ENCODE assay signal across 11 cellular contexts in genomic region chr5:154287136-154287535, GRCh38.
DNase-seq lines count a peak whose midpoint lies in the region; ATAC-seq and TF ChIP-seq lines count a peak whose summit lies in the region.
"Had no signal": no experiment of that assay in that cellular context is flagged by ENCODE, and none has a peak within 500 bp of the region (broad histone marks: within the 10 kb centered on the region; RNA-seq: fewer than 3 reads in every experiment).

No MANE protein-coding gene starts in this region.

- H3K9me3 ChIP-seq in H9 (ENCODE audit: control insufficient read depth, low read depth, low read length) (no peaks in the 10 kb centered on the region), body of pancreas (no peaks in the 10 kb centered on the region), gastrocnemius medialis (no peaks in the 10 kb centered on the region)

- H4K20me1 ChIP-seq in H9 (ENCODE audit: control insufficient read depth, insufficient read depth, insufficient read length), result no peaks in the 10 kb centered on the region

- no peak overlapping the region for H4K8ac ChIP-seq in H9 (replicated peaks; ENCODE audit: insufficient read length, low read depth, low read length)

- ATAC-seq in body of pancreas (peak; percentile 65), gastrocnemius medialis (peak in 1 of 2 donors; percentile 39)

- DNase-seq in H9 (peak; percentile 48), body of pancreas (peak in 3 of 4 donors; percentile 11 to 54 (median 37)), iPS DF 19.7 (ENCODE audit: low read depth, low spot score) (peak; percentile 48), gastrocnemius medialis (no peak), COLO829 (ENCODE audit: low spot score) (no peak), foreskin melanocyte (no peak), posterior cingulate gyrus (no peak)
- DNase-seq in central memory CD4-positive, alpha-beta T cell, result no peak
- DNase-seq: activated T-cell treated with anti-CD3 and anti-CD28 coated beads, Interleukin-2, amount 50 U/mL, for 1 hour; NCI-H69 had no signal

- no peak overlapping the region for H2AK5ac ChIP-seq in H9 (ENCODE audit: insufficient read length, low read length)

- H3K4me1 ChIP-seq in H9 (ENCODE audit: insufficient read depth, low read length) (peaks cover 5% of the 10 kb centered on the region; the same call in 1 of the 2 replicates), body of pancreas (peaks cover 33% of the 10 kb centered on the region), gastrocnemius medialis (peaks cover 0 to 24% of the 10 kb centered on the region in 2 donors)

- no peak overlapping the region for H3K4me2 ChIP-seq in H9 (ENCODE audit: insufficient read depth, insufficient read length, low read length)

- H2AFZ ChIP-seq in H9 (ENCODE audit: low read length), result no peak overlapping the region

- H3K4me3 ChIP-seq in body of pancreas (no peak overlapping the region), gastrocnemius medialis (no peak overlapping the region)

- H4K5ac ChIP-seq in H9 (ENCODE audit: insufficient read length, low read depth, low read length), result no peak overlapping the region

- H3K27ac Mint-ChIP-seq in H9, result peak overlapping the region in 1 of 3 experiments; percentile 87; a peak in 2 of 7 replicates
- H3K27ac Mint-ChIP-seq: stimulated activated effector memory CD8-positive, alpha-beta T cell treated with anti-CD3 and anti-CD28 coated beads, Interleukin-12 subunit alpha, Interleukin-12 subunit beta, amount 100 ng/mL, for 72 hours had no signal

- H3K79me2 ChIP-seq in H9 (ENCODE audit: insufficient read depth, low read length), result no peaks in the 10 kb centered on the region

- no peaks in the 10 kb centered on the region for H3K79me1 ChIP-seq in H9 (ENCODE audit: insufficient read depth, low read depth, low read length, poor library complexity, severe bottlenecking)

- no peak overlapping the region for H2BK120ac ChIP-seq in H9 (ENCODE audit: low read depth, low read length, poor library complexity, severe bottlenecking)

- no peak overlapping the region for H2BK20ac ChIP-seq in H9 (ENCODE audit: low read depth, low read length, poor library complexity, severe bottlenecking)

- TF ChIP-seq CTCF in H9 (conservative IDR thresholded peaks at IDR 0.05), result no peak
- no peak for TF ChIP-seq CTCF in body of pancreas (IDR thresholded peaks at IDR 0.05)
- TF ChIP-seq CTCF in gastrocnemius medialis (IDR thresholded peaks at IDR 0.05 in 4 of 5, conservative IDR thresholded peaks at IDR 0.05 in 1 of 5), result no peak

- H4K91ac ChIP-seq in H9 (ENCODE audit: insufficient read length, low read depth, low read length), result no peak overlapping the region

- H3K14ac ChIP-seq in H9 (ENCODE audit: insufficient read depth, low read length), result no peak overlapping the region

- no peak overlapping the region for H3K27ac ChIP-seq in H9 (ENCODE audit: insufficient read length, low read depth, low read length)
- H3K27ac ChIP-seq in body of pancreas, result peak overlapping the region in 1 of 4 donors; percentile 48
- peak overlapping the region in 3 of 4 donors; percentile 27 to 42 (median 38) for H3K27ac ChIP-seq in gastrocnemius medialis

- no peaks in the 10 kb centered on the region for H3K36me3 ChIP-seq in body of pancreas (replicated peaks in 1 of 2; ENCODE audit: insufficient read depth in 1 of 2, low read depth in 2 of 2)
- no peaks in the 10 kb centered on the region for H3K36me3 ChIP-seq in gastrocnemius medialis

- no peak overlapping the region for H3K56ac ChIP-seq in H9 (ENCODE audit: insufficient read length, low read depth, low read length)

- H3K4me3 Mint-ChIP-seq in H9, result no peak overlapping the region
- H3K4me3 Mint-ChIP-seq: stimulated activated effector memory CD8-positive, alpha-beta T cell treated with anti-CD3 and anti-CD28 coated beads, Interleukin-12 subunit alpha, Interleukin-12 subunit beta, amount 100 ng/mL, for 72 hours had no signal

- no peak overlapping the region for H3T11ph ChIP-seq in H9 (ENCODE audit: low read length)

- peaks cover 35 to 37% of the 10 kb centered on the region in 2 experiments for H3K4me1 Mint-ChIP-seq in H9

- no peak overlapping the region for H3K4ac ChIP-seq in H9 (ENCODE audit: low read depth, low read length)

- intact Hi-C loops in body of pancreas (cut with DNase I), result no loop called here
- intact Hi-C loops in gastrocnemius medialis (cut with DNase I; ENCODE audit: low total_unique reads), result no loop called here
- intact Hi-C loops in posterior cingulate gyrus (cut with DNase I), result no loop called here

- no peak overlapping the region for H2BK15ac ChIP-seq in H9 (ENCODE audit: low read depth, low read length)

- WGBS in H9 (ENCODE audit: extremely low coverage, insufficient read length, low lambda C conversion rate), result no CpG with 5 or more reads among the region's 5 CpGs
- WGBS in body of pancreas, 2 donors, result 47 to 52% methylated on average over 5 of the region's 5 CpGs

- no peak overlapping the region for H3K23ac ChIP-seq in H9 (ENCODE audit: insufficient read length, low read depth, low read length)

- in situ Hi-C loops in gastrocnemius medialis (cut with MboI; ENCODE audit: low sequenced_read_pairs in 4 of 4), result no loop called here

- no peak overlapping the region for H2BK5ac ChIP-seq in H9 (ENCODE audit: insufficient read length, low read length)

- H2BK12ac ChIP-seq in H9 (ENCODE audit: insufficient read length, low read depth, low read length), result no peak overlapping the region

- H3K18ac ChIP-seq in H9 (ENCODE audit: insufficient read length, low read depth, low read length), result no peak overlapping the region

- H3K9ac ChIP-seq in H9 (ENCODE audit: extremely low read depth, insufficient read length, low read length), result no peak overlapping the region

- H3K9me3 Mint-ChIP-seq in H9, result no peaks in the 10 kb centered on the region
- H3K9me3 Mint-ChIP-seq: stimulated activated effector memory CD8-positive, alpha-beta T cell treated with anti-CD3 and anti-CD28 coated beads, Interleukin-12 subunit alpha, Interleukin-12 subunit beta, amount 100 ng/mL, for 72 hours had no signal

- H3K23me2 ChIP-seq in H9 (ENCODE audit: insufficient read length, low read depth, low read length, poor library complexity, severe bottlenecking), result no peaks in the 10 kb centered on the region

- H3K27me3 ChIP-seq in H9 (ENCODE audit: insufficient read depth, low read length) (no peaks in the 10 kb centered on the region), body of pancreas (no peaks in the 10 kb centered on the region), gastrocnemius medialis (no peaks in the 10 kb centered on the region)

- no peaks in the 10 kb centered on the region for H3K27me3 Mint-ChIP-seq in H9 (ENCODE audit: low read depth)

- no peaks in the 10 kb centered on the region for H3K36me3 Mint-ChIP-seq in H9 (ENCODE audit: insufficient read depth in 1 of 3, low read depth in 3 of 3)
- H3K36me3 Mint-ChIP-seq: stimulated activated effector memory CD8-positive, alpha-beta T cell treated with anti-CD3 and anti-CD28 coated beads, Interleukin-12 subunit alpha, Interleukin-12 subunit beta, amount 100 ng/mL, for 72 hours had no signal

- TF ChIP-seq POLR2A in body of pancreas (IDR thresholded peaks at IDR 0.05), result no peak
- no peak for TF ChIP-seq POLR2A in gastrocnemius medialis (IDR thresholded peaks at IDR 0.05)

Comparison
In these comparisons a context has a peak if more than half of its experiments do, and no peak if none do; other contexts are left out.
1. DNase-seq: peak in H9 (single experiment), body of pancreas (3 of 4) and iPS DF 19.7 (single experiment); none in gastrocnemius medialis (0 of 2), COLO829 (single experiment), foreskin melanocyte (single experiment), posterior cingulate gyrus (0 of 10) and central memory CD4-positive, alpha-beta T cell (single experiment).